In genomic region chr5:71658916-71659661, GRCh38 we compare ENCODE assay signal across 15 cellular contexts. TPM values are rescaled to one million over a fixed set of nuclear protein-coding genes. Genes with fewer than 3 reads are reported as not detected.
DNase-seq lines count a peak whose midpoint lies in the region; ATAC-seq, FAIRE-seq and TF ChIP-seq lines count a peak whose summit lies in the region.
"Had no signal": no experiment of that assay in that cellular context is flagged by ENCODE, and none has a peak within 500 bp of the region (broad histone marks: within the 10 kb centered on the region; RNA-seq: fewer than 3 reads in every experiment).

No MANE protein-coding gene starts in this region.

- H3K27ac ChIP-seq in A549: no peak overlapping the region
- no peak overlapping the region for H3K27ac ChIP-seq in OCI-LY1 (ENCODE audit: low read depth, low read length, poor library complexity, severe bottlenecking)
- H3K27ac ChIP-seq in endothelial cell of umbilical vein (ENCODE audit: insufficient read depth, low read depth, low read length): no peak overlapping the region
- H3K27ac ChIP-seq: parathyroid adenoma, suprapubic skin had no signal

- WGBS in A549 (ENCODE audit: missing lambda C conversion rate): 64% methylated on average over 3 of the region's 3 CpGs

- no peaks in the 10 kb centered on the region for H3K9me2 ChIP-seq in OCI-LY1 (ENCODE audit: low read depth, low read length)

- H2AFZ ChIP-seq in OCI-LY1 (ENCODE audit: low read length) (no peak overlapping the region), endothelial cell of umbilical vein (ENCODE audit: low read depth, low read length) (no peak overlapping the region)
- H2AFZ ChIP-seq: parathyroid adenoma had no signal

- CTCF ChIA-PET in A549 (lab: Yijun Ruan, JAX) (interaction anchor here (1.2 kb wide), 1 partner anchor 91 kb away, joined by 4 read pairs; no protein-coding TSS in a partner anchor), endothelial cell of umbilical vein (lab: Charles Lee) (no interaction called here)

- ATAC-seq in A549 (no peak), GM21423 (IDR thresholded peaks at IDR 0.05; ENCODE audit: unreplicated experiment) (no peak), HG03025 (IDR thresholded peaks at IDR 0.05; ENCODE audit: low FRiP score, unreplicated experiment) (no peak)

- BruUV-seq in endothelial cell of umbilical vein (replicated peaks; lab: Mats Ljungman, UMichigan): no TSS peak

- POLR2A ChIA-PET in A549 (lab: Yijun Ruan, JAX): no interaction called here
- POLR2A ChIA-PET in endothelial cell of umbilical vein (lab: Charles Lee): no interaction called here

- peak; percentile 11 to 26; a peak in 1 of 5 replicates for TF ChIP-seq RAD21 in A549 (conservative IDR thresholded peaks at IDR 0.05 in 1 of 2, IDR thresholded peaks at IDR 0.05 in 1 of 2)

- intact Hi-C loops in endothelial cell of umbilical vein (cut with micrococcal nuclease): loop anchor here (1.0 to 2.0 kb wide), 2 partner anchors 58 to 99 kb away; no protein-coding TSS in a partner anchor

- no peaks in the 10 kb centered on the region for H3K9me3 ChIP-seq in A549
- no peaks in the 10 kb centered on the region for H3K9me3 ChIP-seq in OCI-LY1 (ENCODE audit: low read length)
- no peaks in the 10 kb centered on the region for H3K9me3 ChIP-seq in endothelial cell of umbilical vein (replicated peaks; ENCODE audit: control insufficient read depth, insufficient read depth, low read length)
- H3K9me3 ChIP-seq: suprapubic skin had no signal

- peak; percentile 68 for FAIRE-seq in A549 (lab: Jason Lieb, UNC)
- peak; percentile 44 for FAIRE-seq in GM19239 (lab: Jason Lieb, UNC)
- FAIRE-seq in endothelial cell of umbilical vein (lab: Jason Lieb, UNC): no peak
- FAIRE-seq: RCC 7860 had no signal

- no peak overlapping the region for H3K4me2 ChIP-seq in A549
- H3K4me2 ChIP-seq in OCI-LY1 (ENCODE audit: low read length): no peak overlapping the region
- no peak overlapping the region for H3K4me2 ChIP-seq in endothelial cell of umbilical vein (ENCODE audit: insufficient read depth, low read length)

- dilution Hi-C loops in endothelial cell of umbilical vein (cut with MboI; ENCODE audit: extremely low pct_ligation_motif_present, low sequenced_read_pairs): no loop called here

- no peaks in the 10 kb centered on the region for H3F3A ChIP-seq in OCI-LY1 (ENCODE audit: insufficient read depth, low read length)

- H3K4me1 ChIP-seq in A549: 0 out of 3 replicates have a peak, but pooled peaks cover 3% of the 10 kb centered on the region
- H3K4me1 ChIP-seq in OCI-LY1 (ENCODE audit: insufficient read depth, low read length, severe bottlenecking): no peaks in the 10 kb centered on the region
- H3K4me1 ChIP-seq in endothelial cell of umbilical vein (ENCODE audit: control insufficient read depth, extremely low read depth, insufficient read depth, low read length): no peaks in the 10 kb centered on the region
- H3K4me1 ChIP-seq: parathyroid adenoma, suprapubic skin had no signal

- no peaks in the 10 kb centered on the region for H4K20me1 ChIP-seq in OCI-LY1 (ENCODE audit: insufficient read depth, low read length)
- no peaks in the 10 kb centered on the region for H4K20me1 ChIP-seq in endothelial cell of umbilical vein (replicated peaks; ENCODE audit: control insufficient read depth, extremely low read depth, insufficient read depth, low read length)

- H3K36me3 ChIP-seq in OCI-LY1 (ENCODE audit: insufficient read depth, low read length) (peaks cover 29% of the 10 kb centered on the region), endothelial cell of umbilical vein (ENCODE audit: control insufficient read depth in 2 of 2, extremely low read depth in 1 of 2, insufficient read depth in 2 of 2, low read length in 2 of 2) (no peaks in the 10 kb centered on the region)

- H3K79me2 ChIP-seq in OCI-LY1 (ENCODE audit: insufficient read depth, low read length) (no peaks in the 10 kb centered on the region), endothelial cell of umbilical vein (ENCODE audit: control insufficient read depth, insufficient read depth, low read length) (no peaks in the 10 kb centered on the region)
- H3K79me2 ChIP-seq: parathyroid adenoma had no signal

- H3K9ac ChIP-seq in OCI-LY1 (ENCODE audit: low read length) (no peak overlapping the region), endothelial cell of umbilical vein (replicated peaks; ENCODE audit: extremely low read depth, insufficient read depth, low read length) (no peak overlapping the region)
- H3K9ac ChIP-seq: parathyroid adenoma had no signal

- TF ChIP-seq POLR2A in A549 (IDR thresholded peaks at IDR 0.05; ENCODE audit: low read length) (no peak), endothelial cell of umbilical vein (IDR thresholded peaks at IDR 0.05; ENCODE audit: low read depth, low read length) (no peak)

- TF ChIP-seq EP300 in A549 (IDR thresholded peaks at IDR 0.05): no peak

- peak; percentile 31 for TF ChIP-seq CTCF in A549 (IDR thresholded peaks at IDR 0.05)
- TF ChIP-seq CTCF in OCI-LY1 (IDR thresholded peaks at IDR 0.05; ENCODE audit: low read length): peak; percentile 20; the same call in 1 of the 2 replicates
- no peak for TF ChIP-seq CTCF in endothelial cell of umbilical vein (IDR thresholded peaks at IDR 0.05; ENCODE audit: extremely low read depth in 1 of 2, insufficient read depth in 1 of 2, low read depth in 1 of 2, low read length in 2 of 2)

- DNase-seq in A549 (ENCODE audit: low read depth in 1 of 2, low spot score in 1 of 2) (peak in 1 of 2 experiments; percentile 33), GM19239 (ENCODE audit: insufficient read length, low spot score) (no peak), endothelial cell of umbilical vein (ENCODE audit: low read depth, low spot score) (peak; percentile 41), NCI-H2107 treated with DMSO at 0.1 percent for 48 hours (lab: John Stamatoyannopoulos, UW; ENCODE audit: unreplicated experiment) (no peak)
- DNase-seq in stimulated activated CD4-positive, alpha-beta T cell treated with anti-CD3 and anti-CD28 coated beads, Interleukin-4, amount 100 ng/mL, for 24 hours: no peak
- DNase-seq: activated CD4-positive, alpha-beta T cell treated with anti-CD3 and anti-CD28 coated beads, Interleukin-2, amount 10 ng/mL, durations not matched to agents 7 days and 5 days; activated naive CD8-positive, alpha-beta T cell treated with anti-CD3 and anti-CD28 coated beads for 36 hours; CD4-positive, alpha-beta memory T cell; erythroblast had no signal

- H3K9me1 ChIP-seq in endothelial cell of umbilical vein (replicated peaks; ENCODE audit: control insufficient read depth, extremely low read depth, insufficient read depth, low read length): no peaks in the 10 kb centered on the region

- H3K27me3 ChIP-seq in OCI-LY1 (ENCODE audit: insufficient read depth, low read length) (no peaks in the 10 kb centered on the region), endothelial cell of umbilical vein (ENCODE audit: control insufficient read depth in 2 of 2, insufficient read depth in 2 of 2, low read length in 2 of 2) (peaks cover 2% of the 10 kb centered on the region in 2 experiments)
- H3K27me3 ChIP-seq: suprapubic skin had no signal

- H3K4me3 ChIP-seq in A549 (no peak overlapping the region), OCI-LY1 (ENCODE audit: low read depth, low read length, poor library complexity, severe bottlenecking) (no peak overlapping the region), endothelial cell of umbilical vein (replicated peaks in 1 of 3; ENCODE audit: insufficient read depth in 1 of 3, low read depth in 1 of 3, low read length in 3 of 3) (no peak overlapping the region)
- H3K4me3 ChIP-seq: suprapubic skin had no signal

TF ChIP-seq in A549, 52 proteins besides CTCF, POLR2A, EP300 and RAD21:
- TF ChIP-seq SMC3 (IDR thresholded peaks at IDR 0.05) (peak; percentile 21; the same call in 1 of the 3 replicates), ZC3H11A (IDR thresholded peaks at IDR 0.05) (no peak)

TF ChIP-seq in endothelial cell of umbilical vein, 7 proteins besides CTCF, POLR2A, EP300 and RAD21:
- TF ChIP-seq JUN (IDR thresholded peaks at IDR 0.05; ENCODE audit: borderline replicate concordance, insufficient read depth, insufficient read length, low read depth) (no peak), EZH2 (IDR thresholded peaks at IDR 0.05; ENCODE audit: borderline replicate concordance, low read depth, low read length, severe bottlenecking) (no peak), POLR2AphosphoS5 (IDR thresholded peaks at IDR 0.05; ENCODE audit: insufficient read depth, low read depth, low read length) (no peak), MAX (IDR thresholded peaks at IDR 0.05; ENCODE audit: insufficient read depth, insufficient read length) (no peak), FOS (IDR thresholded peaks at IDR 0.05; ENCODE audit: borderline replicate concordance, insufficient read depth, low read length) (no peak), GATA2 (IDR thresholded peaks at IDR 0.05; ENCODE audit: insufficient read depth, insufficient read length, low read depth, low read length) (no peak), MYC (IDR thresholded peaks at IDR 0.05; ENCODE audit: low read depth, low read length) (no peak)

RNA-seq across cellular contexts. Expression of gene CARTPT, which starts 60.0 kb away (rescaled TPM):
- polyA plus RNA-seq in A549 (2011; rRNA removed) (not detected in 2 replicates), A549 (2017; fragmentation: RNase III; extraction: RNeasy Plus Mini Kit Qiagen cat#74134 plus additional on column Dnase treatment) (not detected in 3 replicates), endothelial cell of umbilical vein (not detected in 2 replicates)
- not detected in 2 replicates for polyA plus RNA-seq in A549 (2012; cell fraction: cytosol; rRNA removed)
- not detected in 2 replicates for polyA plus RNA-seq in A549 (2012; cell fraction: nucleus; rRNA removed)
- polyA minus RNA-seq in A549 (2011; rRNA and poly(A)+ RNA removed): not detected in 2 replicates
- total RNA-seq in endothelial cell of umbilical vein: not detected in 2 replicates
- polyA plus RNA-seq in endothelial cell of umbilical vein (2011; cell fraction: cytosol; rRNA removed): not detected in 2 replicates
- polyA plus RNA-seq in endothelial cell of umbilical vein (2011; cell fraction: nucleus; rRNA removed): not detected in 2 replicates
- not detected in 2 replicates for polyA plus RNA-seq in endothelial cell of umbilical vein (2012)
- not detected in 2 replicates for polyA minus RNA-seq in endothelial cell of umbilical vein
- not detected for polyA minus RNA-seq in endothelial cell of umbilical vein (2011; cell fraction: cytosol; rRNA and poly(A)+ RNA removed)
- not detected in 2 replicates for polyA minus RNA-seq in endothelial cell of umbilical vein (2011; cell fraction: nucleus; rRNA and poly(A)+ RNA removed)
- total RNA-seq: activated CD4-positive, alpha-beta T cell treated with anti-CD3 and anti-CD28 coated beads, Interleukin-2, amount 10 ng/mL, durations not matched to agents 7 days and 5 days; activated naive CD8-positive, alpha-beta T cell treated with anti-CD3 and anti-CD28 coated beads for 36 hours; CD4-positive, alpha-beta memory T cell; suprapubic skin had no signal
- polyA plus RNA-seq: CD4-positive, alpha-beta memory T cell had no signal

Comparison
In these comparisons a context has a peak if more than half of its experiments do, and no peak if none do; other contexts are left out.
1. CTCF ChIP-seq: peak in A549 (single experiment) and OCI-LY1 (single experiment); none in endothelial cell of umbilical vein (0 of 2).